In the genomic region with DNA sequence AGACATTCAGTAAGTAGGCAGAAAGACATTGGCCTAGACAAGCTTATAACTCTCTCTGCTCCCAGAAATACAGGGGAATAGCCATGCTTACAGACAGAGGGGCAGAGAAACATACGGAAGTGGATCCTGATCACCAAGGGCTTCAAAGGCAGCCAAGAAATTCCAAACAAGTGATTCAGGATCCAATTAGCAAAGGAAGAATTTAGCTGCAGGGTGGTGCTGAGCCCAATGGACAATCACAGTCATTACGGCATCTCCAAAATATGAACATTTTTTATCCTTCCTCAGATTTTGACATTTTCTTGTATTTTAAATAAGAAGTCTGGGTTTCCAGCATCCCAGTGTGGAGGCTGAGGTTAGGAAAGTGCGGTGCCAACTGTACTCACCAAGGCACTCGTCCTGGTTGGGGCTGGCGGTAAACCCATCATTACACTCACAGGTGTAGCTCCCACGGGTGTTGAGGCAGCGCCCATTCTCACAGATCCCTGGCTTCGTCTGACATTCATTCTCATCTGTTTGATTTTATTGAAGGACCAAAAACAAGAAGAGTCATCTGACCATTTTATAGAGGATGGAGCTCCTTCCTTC, we compare ENCODE assay signal across 14 cellular contexts.
DNase-seq lines count a peak whose midpoint lies in the region; ATAC-seq lines count a peak whose summit lies in the region.
"Had no signal": no experiment of that assay in that cellular context is flagged by ENCODE, and none has a peak within 500 bp of the region (broad histone marks: within the 10 kb centered on the region; RNA-seq: fewer than 3 reads in every experiment).

No MANE protein-coding gene starts in this region.

- peak; percentile 87 for DNase-seq in AG08395 (ENCODE audit: low spot score)
- peak; percentile 88 for DNase-seq in HS-5 (ENCODE audit: low read depth)
- DNase-seq in astrocyte of the hippocampus (ENCODE audit: low read depth, low spot score): peak; percentile 91
- DNase-seq in islet precursor cell: peak; percentile 78
- no peak for DNase-seq in ecto neural progenitor cell (ENCODE audit: low spot score)
- DNase-seq in NCI-H510A (lab: John Stamatoyannopoulos, UW): no peak
- DNase-seq in NCI-H524 treated with DMSO at 0.1 percent for 48 hours (lab: John Stamatoyannopoulos, UW): no peak
- DNase-seq: activated CD4-positive, alpha-beta T cell treated with anti-CD3 and anti-CD28 coated beads, Interleukin-2, amount 10 ng/mL, durations not matched to agents 24 days and 14 days; activated T-cell treated with anti-CD3 and anti-CD28 coated beads, Interleukin-2, amount 50 U/mL, for 1 hour; esophagus squamous epithelium; NCI-H2029 treated with DMSO at 0.1 percent for 48 hours; ovary; stomach had no signal

- no peak for ATAC-seq in HG02759 (IDR thresholded peaks at IDR 0.05; ENCODE audit: unreplicated experiment)

Comparison
In these comparisons a context has a peak if more than half of its experiments do, and no peak if none do; other contexts are left out.
1. DNase-seq: peak in AG08395 (single experiment), HS-5 (single experiment), astrocyte of the hippocampus (single experiment) and islet precursor cell (single experiment); none in ecto neural progenitor cell (single experiment), NCI-H510A (single experiment) and NCI-H524 treated with DMSO at 0.1 percent for 48 hours (single experiment).